Comparison of ENCODE assay signal across 33 cellular contexts in the genomic region with DNA sequence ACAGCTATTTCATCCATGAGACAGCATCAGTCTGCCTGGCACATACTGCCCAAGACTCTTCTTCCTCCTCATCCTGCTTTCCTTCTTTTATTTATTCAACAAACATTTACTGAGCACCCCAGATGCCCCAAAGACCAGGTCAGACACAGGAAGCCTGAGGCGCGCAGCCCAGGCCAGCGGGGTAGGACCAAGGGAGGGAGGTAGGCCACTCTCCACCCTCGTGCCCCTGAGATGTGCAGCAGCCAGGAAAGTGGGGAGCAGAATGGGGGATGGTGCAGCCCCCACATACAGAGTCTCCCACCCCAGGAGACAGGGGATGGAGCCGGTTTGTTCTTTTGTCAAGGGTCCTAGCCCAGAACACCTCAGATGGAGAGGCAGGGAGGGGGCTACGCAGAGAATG. TPM values are rescaled to one million over a fixed set of nuclear protein-coding genes. Genes with fewer than 3 reads are reported as not detected.
"Had no signal": no experiment of that assay in that cellular context is flagged by ENCODE, and none has a peak within 500 bp of the region (broad histone marks: within the 10 kb centered on the region; RNA-seq: fewer than 3 reads in every experiment).

No MANE protein-coding gene starts in this region.

- H3K9me3 ChIP-seq: esophagus squamous epithelium, mucosa of descending colon, prostate gland, testis, upper lobe of left lung had no signal

- H3K4me3 ChIP-seq: coronary artery, esophagus squamous epithelium, heart right ventricle, lung, mucosa of descending colon, prostate gland, right atrium auricular region, smooth muscle cell, testis, tibial artery, upper lobe of left lung had no signal

- H3K27ac ChIP-seq: coronary artery, esophagus squamous epithelium, heart right ventricle, prostate gland, right atrium auricular region, testis, tibial artery, upper lobe of left lung had no signal

- H3K27ac Mint-ChIP-seq: effector memory CD8-positive, alpha-beta T cell; memory B cell; mesothelial cell of epicardium had no signal

- DNase-seq: effector memory CD8-positive, alpha-beta T cell; erythroblast; esophagus squamous epithelium; foreskin melanocyte; glutamatergic neuron; heart right ventricle; hippocampal formation; islet precursor cell; mucosa of descending colon; naive B cell; nucleus accumbens; stimulated activated CD4-positive, alpha-beta T cell treated with anti-CD3 and anti-CD28 coated beads, Interleukin-12 subunit alpha, Interleukin-12 subunit beta, amount 100 ng/mL, for 4 hours; stimulated activated CD4-positive, alpha-beta T cell treated with anti-CD3 and anti-CD28 coated beads, Interleukin-1b, Interleukin-23, amount 100 ng/mL, for 48 hours; stimulated activated CD4-positive, alpha-beta T cell treated with anti-CD3 and anti-CD28 coated beads, Interleukin-4, amount 100 ng/mL, for 1 hour; stimulated activated CD8-positive, alpha-beta memory T cell treated with anti-CD3 and anti-CD28 coated beads, Interleukin-4, amount 100 ng/mL, for 48 hours; stimulated activated naive CD8-positive, alpha-beta T cell treated with anti-CD3 and anti-CD28 coated beads, Interleukin-15, Interleukin-2, amounts not matched to agents 100 U/mL and 50 U/mL, for 24 hours; substantia nigra; testis; tibial artery had no signal

- H3K4me1 ChIP-seq: esophagus squamous epithelium, prostate gland, right atrium auricular region, testis, tibial artery, upper lobe of left lung had no signal

- H3K4me3 Mint-ChIP-seq: effector memory CD8-positive, alpha-beta T cell; memory B cell; mesothelial cell of epicardium; naive B cell had no signal

- H3K4me2 ChIP-seq: smooth muscle cell had no signal

- H3K9me3 Mint-ChIP-seq: effector memory CD8-positive, alpha-beta T cell had no signal

- H3K27me3 ChIP-seq: right atrium auricular region, testis, upper lobe of left lung had no signal

- H3K27me3 Mint-ChIP-seq: effector memory CD8-positive, alpha-beta T cell had no signal

- ATAC-seq: effector memory CD8-positive, alpha-beta T cell; heart right ventricle; left lobe of liver; mucosa of descending colon; sciatic nerve; stimulated activated naive CD8-positive, alpha-beta T cell treated with anti-CD3 and anti-CD28 coated beads, Interleukin-15, Interleukin-2, amounts not matched to agents 100 U/mL and 50 U/mL, for 24 hours had no signal

- H3K36me3 ChIP-seq: esophagus squamous epithelium, heart right ventricle, prostate gland, right atrium auricular region, tibial artery, upper lobe of left lung had no signal

- H3K4me1 Mint-ChIP-seq: mesothelial cell of epicardium had no signal

RNA-seq across cellular contexts. Expression of gene IL2RB, which starts 4.2 kb away (rescaled TPM):
- total RNA-seq: dermis microvascular lymphatic vessel endothelial cell, osteocyte had no signal
- polyA plus RNA-seq: neural cell had no signal

RNA-seq across cellular contexts. Expression of gene TMPRSS6, which starts 44.4 kb away (rescaled TPM):
- total RNA-seq: dermis microvascular lymphatic vessel endothelial cell, heart right ventricle, mesothelial cell of epicardium, osteocyte, right atrium auricular region, sciatic nerve, smooth muscle cell had no signal
- polyA plus RNA-seq: heart right ventricle, neural cell, smooth muscle cell had no signal

RNA-seq across cellular contexts. Expression of gene SSTR3, which starts 58.4 kb away (rescaled TPM):
- total RNA-seq: dermis microvascular lymphatic vessel endothelial cell, esophagus squamous epithelium, heart right ventricle, left lobe of liver, osteocyte, right atrium auricular region, sciatic nerve, smooth muscle cell had no signal
- polyA plus RNA-seq: heart right ventricle, liver, neural cell, smooth muscle cell had no signal
